Comparison of ENCODE assay signal across 8 cellular contexts in the genomic region with DNA sequence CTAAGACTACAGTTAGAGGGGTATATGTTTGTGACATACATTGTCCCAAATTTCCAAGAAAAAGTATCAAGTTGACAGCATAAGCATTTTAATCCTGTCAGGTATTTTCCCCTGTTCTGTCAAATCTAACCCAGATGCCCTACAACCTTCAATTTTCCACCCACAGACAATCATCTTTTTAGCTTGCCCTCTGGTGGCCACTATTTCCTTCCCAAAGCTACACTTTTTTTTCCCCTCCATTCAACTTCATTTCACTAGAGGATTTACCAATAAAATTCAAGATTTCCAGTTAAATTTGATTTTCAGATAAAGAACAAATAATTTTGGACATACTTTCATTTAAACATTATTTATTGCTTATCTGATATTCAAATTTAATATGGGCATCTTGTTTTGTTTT.
DNase-seq lines count a peak whose midpoint lies in the region; ATAC-seq, FAIRE-seq and TF ChIP-seq lines count a peak whose summit lies in the region.

No MANE protein-coding gene starts in this region.

- peak; percentile 74 for FAIRE-seq in D721Med (lab: Jason Lieb, UNC)

- no peak overlapping the region for H3K4me2 ChIP-seq in IMR-90 (ENCODE audit: low read depth, low read length)

- H4K91ac ChIP-seq in IMR-90 (ENCODE audit: insufficient read depth, low read depth, low read length) = no peak overlapping the region

- H4K8ac ChIP-seq in IMR-90 (ENCODE audit: low read depth in 2 of 2, low read length in 2 of 2) = no peak overlapping the region

- no peaks in the 10 kb centered on the region for H3K79me1 ChIP-seq in IMR-90 (ENCODE audit: low read depth in 1 of 2, low read length in 2 of 2)

- H2BK20ac ChIP-seq in IMR-90 (ENCODE audit: low read depth, low read length) = no peak overlapping the region

- no peak overlapping the region for H2AK5ac ChIP-seq in IMR-90 (ENCODE audit: low read depth, low read length)

- POLR2A ChIA-PET in IMR-90 (lab: Charles Lee; ENCODE audit: unreplicated experiment) = no interaction called here

- no peak overlapping the region for H3K56ac ChIP-seq in IMR-90 (ENCODE audit: extremely low read depth, insufficient read depth, low read length)

- no peaks in the 10 kb centered on the region for H3K4me1 ChIP-seq in IMR-90 (ENCODE audit: control insufficient read depth, insufficient read depth, low read length)
- H3K4me1 ChIP-seq in adipocyte (ENCODE audit: control insufficient read depth, insufficient read depth, low read length) = no peaks in the 10 kb centered on the region
- no peaks in the 10 kb centered on the region for H3K4me1 ChIP-seq in gastroesophageal sphincter

- no peak for ATAC-seq in IMR-90 (ENCODE audit: low read depth)
- ATAC-seq in GM19397 (IDR thresholded peaks at IDR 0.05; ENCODE audit: unreplicated experiment) = no peak
- no peak for ATAC-seq in gastroesophageal sphincter

- no TSS peak for BruUV-seq in IMR-90 (replicated peaks; lab: Mats Ljungman, UMichigan)

- H2BK15ac ChIP-seq in IMR-90 (ENCODE audit: low read depth, low read length) = no peak overlapping the region

- H3K18ac ChIP-seq in IMR-90 (ENCODE audit: low read depth, low read length) = no peak overlapping the region

- no peak overlapping the region for H2BK5ac ChIP-seq in IMR-90 (ENCODE audit: low read depth, low read length, poor library complexity, severe bottlenecking)

- H3K4me3 ChIP-seq in IMR-90 (ENCODE audit: insufficient read depth, low read depth, low read length) = no peak overlapping the region
- no peak overlapping the region for H3K4me3 ChIP-seq in adipocyte (ENCODE audit: low read length)
- no peak overlapping the region for H3K4me3 ChIP-seq in gastroesophageal sphincter

- no peak overlapping the region for H4K5ac ChIP-seq in IMR-90 (ENCODE audit: low read depth, low read length)

- H2BK120ac ChIP-seq in IMR-90 (ENCODE audit: low read depth, low read length) = no peak overlapping the region

- no peaks in the 10 kb centered on the region for H3K36me3 ChIP-seq in IMR-90 (ENCODE audit: control insufficient read depth, insufficient read depth, low read length)
- H3K36me3 ChIP-seq in adipocyte (ENCODE audit: control insufficient read depth, insufficient read depth, low read length, severe bottlenecking) = no peaks in the 10 kb centered on the region
- no peaks in the 10 kb centered on the region for H3K36me3 ChIP-seq in gastroesophageal sphincter

- H3K27ac ChIP-seq in IMR-90 (ENCODE audit: insufficient read depth, low read length) (no peak overlapping the region), gastroesophageal sphincter (no peak overlapping the region)

- no peak overlapping the region for H3K14ac ChIP-seq in IMR-90 (replicated peaks; ENCODE audit: low read depth, low read length)

- no peaks in the 10 kb centered on the region for H3K27me3 ChIP-seq in IMR-90 (ENCODE audit: control insufficient read depth, insufficient read depth, low read length)
- H3K27me3 ChIP-seq in adipocyte (replicated peaks; ENCODE audit: control insufficient read depth, insufficient read depth, low read length) = no peaks in the 10 kb centered on the region
- H3K27me3 ChIP-seq in gastroesophageal sphincter = no peaks in the 10 kb centered on the region

- TF ChIP-seq CTCF in D721Med (IDR thresholded peaks at IDR 0.05; ENCODE audit: insufficient read depth, missing control alignments) (peak; percentile 14), IMR-90 (conservative IDR thresholded peaks at IDR 0.05; ENCODE audit: low read depth, low read length) (peak; percentile 55), gastroesophageal sphincter (IDR thresholded peaks at IDR 0.05) (peak in 2 of 4 experiments; percentile 18 to 22)

- H3K9ac ChIP-seq in IMR-90 (ENCODE audit: low read depth, low read length) (no peak overlapping the region), adipocyte (ENCODE audit: low read length) (no peak overlapping the region)

- peak; percentile 56 for TF ChIP-seq RAD21 in IMR-90 (IDR thresholded peaks at IDR 0.05; ENCODE audit: low read length)

- H3K9me3 ChIP-seq in IMR-90 (ENCODE audit: control insufficient read depth, insufficient read depth, low read length) (no peaks in the 10 kb centered on the region), adipocyte (ENCODE audit: control insufficient read depth, low read length) (no peaks in the 10 kb centered on the region), gastroesophageal sphincter (no peaks in the 10 kb centered on the region)

- intact Hi-C loops in IMR-90 (cut with micrococcal nuclease) = loop anchor here (1.0 to 10.0 kb wide), 5 partner anchors 225 to 1334 kb away; partner anchors contain the start of gene TENT5A

- in situ Hi-C loops in IMR-90 (cut with MboI; ENCODE audit: low sequenced_read_pairs) = no loop called here

- CTCF ChIA-PET in IMR-90 (lab: Yijun Ruan, JAX) = no interaction called here

- H4K20me1 ChIP-seq in IMR-90 (ENCODE audit: insufficient read depth, low read length) = no peaks in the 10 kb centered on the region

- DNase-seq in D721Med (ENCODE audit: insufficient read length, low spot score) (no peak), IMR-90 (peak; percentile 24), adipocyte (ENCODE audit: low read depth) (peak; percentile 55), lung microvascular endothelial cell (ENCODE audit: low read depth in 2 of 2) (peak; percentile 15 to 20), NOMO-1 (lab: John Stamatoyannopoulos, UW; ENCODE audit: unreplicated experiment in 2 of 2) (no peak)
- DNase-seq in activated CD4-positive, alpha-beta T cell treated with anti-CD3 and anti-CD28 coated beads, Interleukin-2, amount 50 U/mL, for 4 hours = no peak

- TF ChIP-seq POLR2A in IMR-90 (IDR thresholded peaks at IDR 0.05; ENCODE audit: low read depth, low read length) = no peak
- no peak for TF ChIP-seq POLR2A in gastroesophageal sphincter (IDR thresholded peaks at IDR 0.05)

- TF ChIP-seq EP300 in gastroesophageal sphincter (IDR thresholded peaks at IDR 0.05) = no peak

- no peak overlapping the region for H2AK9ac ChIP-seq in IMR-90 (replicated peaks; ENCODE audit: low read depth, low read length, poor library complexity)

- H3K4ac ChIP-seq in IMR-90 (ENCODE audit: low read depth, low read length) = no peak overlapping the region

- H2AFZ ChIP-seq in IMR-90 (replicated peaks; ENCODE audit: low read length, poor library complexity) = no peak overlapping the region

- no peaks in the 10 kb centered on the region for H3K9me1 ChIP-seq in IMR-90 (ENCODE audit: insufficient read depth, low read length)

- dilution Hi-C loops in IMR-90 (cut with HindIII; ENCODE audit: low sequenced_read_pairs, unreplicated experiment) = no loop called here

- no peak overlapping the region for H3K23ac ChIP-seq in IMR-90 (ENCODE audit: low read depth, low read length)

TF ChIP-seq in IMR-90, 13 proteins besides CTCF, POLR2A, EP300 and RAD21:
- no peak for TF ChIP-seq ELK1 (IDR thresholded peaks at IDR 0.05; ENCODE audit: borderline replicate concordance, low read depth, low read length)
- no peak for TF ChIP-seq NFE2L2 (IDR thresholded peaks at IDR 0.05; ENCODE audit: low read depth, low read length)
- TF ChIP-seq SMC3 (IDR thresholded peaks at IDR 0.05; ENCODE audit: low read depth, low read length) = peak; percentile 65

Comparison
In these comparisons a context has a peak if more than half of its experiments do, and no peak if none do; other contexts are left out.
1. DNase-seq: peak in IMR-90 (single experiment), adipocyte (single experiment) and lung microvascular endothelial cell (2 of 2); none in D721Med (single experiment), activated CD4-positive, alpha-beta T cell treated with anti-CD3 and anti-CD28 coated beads, Interleukin-2, amount 50 U/mL, for 4 hours (0 of 2) and NOMO-1 (0 of 2).